ENCODE assay signal across 1 cellular context in the genomic region with DNA sequence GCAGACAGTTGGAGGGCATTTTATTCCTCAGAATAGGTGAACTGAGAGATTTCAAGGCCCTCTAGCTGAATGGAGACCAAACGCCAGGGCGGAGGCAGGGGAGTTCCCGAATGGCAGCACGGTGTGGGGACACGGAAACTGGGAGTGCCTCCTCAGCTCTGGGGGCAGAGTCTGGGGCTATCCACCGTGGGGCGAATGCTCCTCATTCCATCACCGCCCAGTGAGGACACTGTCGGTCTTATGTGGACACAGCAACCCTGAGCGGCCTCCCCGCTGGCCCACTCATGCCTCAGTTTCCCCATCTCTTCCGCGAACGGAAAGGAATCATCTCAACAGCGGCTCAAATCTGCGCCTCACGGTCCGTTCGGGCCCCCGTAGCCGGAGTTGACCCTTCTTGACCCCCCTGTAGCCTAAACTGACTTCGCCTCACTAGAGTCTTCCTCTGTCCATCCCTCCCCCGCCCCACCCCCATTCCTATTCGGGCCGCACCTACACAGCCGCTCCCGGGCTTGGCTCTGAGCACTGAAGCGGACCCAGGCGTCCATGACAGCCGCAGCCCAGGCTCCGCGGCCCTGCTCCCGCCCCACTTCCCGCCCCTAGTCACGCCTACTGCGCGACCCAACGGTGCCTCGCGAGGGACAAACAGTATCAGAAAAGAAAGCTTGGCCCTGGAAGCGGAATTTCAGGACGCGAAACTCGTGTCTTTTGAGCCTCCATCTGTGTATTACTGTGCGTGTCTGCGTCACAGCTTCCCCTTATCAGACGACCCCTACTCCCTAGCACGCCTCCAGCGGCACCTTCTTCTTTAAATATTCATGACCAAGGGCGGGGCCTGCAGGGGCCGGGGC.
A peak's percentile ranks its signal among the peaks of the same experiment; 100 is the strongest.
TF ChIP-seq lines count a peak whose summit lies in the region.

A gene with protein sequence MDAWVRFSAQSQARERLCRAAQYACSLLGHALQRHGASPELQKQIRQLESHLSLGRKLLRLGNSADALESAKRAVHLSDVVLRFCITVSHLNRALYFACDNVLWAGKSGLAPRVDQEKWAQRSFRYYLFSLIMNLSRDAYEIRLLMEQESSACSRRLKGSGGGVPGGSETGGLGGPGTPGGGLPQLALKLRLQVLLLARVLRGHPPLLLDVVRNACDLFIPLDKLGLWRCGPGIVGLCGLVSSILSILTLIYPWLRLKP (minus strand): TSS at position 574 of the 848 bp plus-strand sequence. CDS start 29 bp downstream, at position 545.

TF ChIP-seq in K562, 482 proteins besides CTCF, POLR2A, EP300 and RAD21 (continued from another document):
- TF ChIP-seq, protein P1, sequence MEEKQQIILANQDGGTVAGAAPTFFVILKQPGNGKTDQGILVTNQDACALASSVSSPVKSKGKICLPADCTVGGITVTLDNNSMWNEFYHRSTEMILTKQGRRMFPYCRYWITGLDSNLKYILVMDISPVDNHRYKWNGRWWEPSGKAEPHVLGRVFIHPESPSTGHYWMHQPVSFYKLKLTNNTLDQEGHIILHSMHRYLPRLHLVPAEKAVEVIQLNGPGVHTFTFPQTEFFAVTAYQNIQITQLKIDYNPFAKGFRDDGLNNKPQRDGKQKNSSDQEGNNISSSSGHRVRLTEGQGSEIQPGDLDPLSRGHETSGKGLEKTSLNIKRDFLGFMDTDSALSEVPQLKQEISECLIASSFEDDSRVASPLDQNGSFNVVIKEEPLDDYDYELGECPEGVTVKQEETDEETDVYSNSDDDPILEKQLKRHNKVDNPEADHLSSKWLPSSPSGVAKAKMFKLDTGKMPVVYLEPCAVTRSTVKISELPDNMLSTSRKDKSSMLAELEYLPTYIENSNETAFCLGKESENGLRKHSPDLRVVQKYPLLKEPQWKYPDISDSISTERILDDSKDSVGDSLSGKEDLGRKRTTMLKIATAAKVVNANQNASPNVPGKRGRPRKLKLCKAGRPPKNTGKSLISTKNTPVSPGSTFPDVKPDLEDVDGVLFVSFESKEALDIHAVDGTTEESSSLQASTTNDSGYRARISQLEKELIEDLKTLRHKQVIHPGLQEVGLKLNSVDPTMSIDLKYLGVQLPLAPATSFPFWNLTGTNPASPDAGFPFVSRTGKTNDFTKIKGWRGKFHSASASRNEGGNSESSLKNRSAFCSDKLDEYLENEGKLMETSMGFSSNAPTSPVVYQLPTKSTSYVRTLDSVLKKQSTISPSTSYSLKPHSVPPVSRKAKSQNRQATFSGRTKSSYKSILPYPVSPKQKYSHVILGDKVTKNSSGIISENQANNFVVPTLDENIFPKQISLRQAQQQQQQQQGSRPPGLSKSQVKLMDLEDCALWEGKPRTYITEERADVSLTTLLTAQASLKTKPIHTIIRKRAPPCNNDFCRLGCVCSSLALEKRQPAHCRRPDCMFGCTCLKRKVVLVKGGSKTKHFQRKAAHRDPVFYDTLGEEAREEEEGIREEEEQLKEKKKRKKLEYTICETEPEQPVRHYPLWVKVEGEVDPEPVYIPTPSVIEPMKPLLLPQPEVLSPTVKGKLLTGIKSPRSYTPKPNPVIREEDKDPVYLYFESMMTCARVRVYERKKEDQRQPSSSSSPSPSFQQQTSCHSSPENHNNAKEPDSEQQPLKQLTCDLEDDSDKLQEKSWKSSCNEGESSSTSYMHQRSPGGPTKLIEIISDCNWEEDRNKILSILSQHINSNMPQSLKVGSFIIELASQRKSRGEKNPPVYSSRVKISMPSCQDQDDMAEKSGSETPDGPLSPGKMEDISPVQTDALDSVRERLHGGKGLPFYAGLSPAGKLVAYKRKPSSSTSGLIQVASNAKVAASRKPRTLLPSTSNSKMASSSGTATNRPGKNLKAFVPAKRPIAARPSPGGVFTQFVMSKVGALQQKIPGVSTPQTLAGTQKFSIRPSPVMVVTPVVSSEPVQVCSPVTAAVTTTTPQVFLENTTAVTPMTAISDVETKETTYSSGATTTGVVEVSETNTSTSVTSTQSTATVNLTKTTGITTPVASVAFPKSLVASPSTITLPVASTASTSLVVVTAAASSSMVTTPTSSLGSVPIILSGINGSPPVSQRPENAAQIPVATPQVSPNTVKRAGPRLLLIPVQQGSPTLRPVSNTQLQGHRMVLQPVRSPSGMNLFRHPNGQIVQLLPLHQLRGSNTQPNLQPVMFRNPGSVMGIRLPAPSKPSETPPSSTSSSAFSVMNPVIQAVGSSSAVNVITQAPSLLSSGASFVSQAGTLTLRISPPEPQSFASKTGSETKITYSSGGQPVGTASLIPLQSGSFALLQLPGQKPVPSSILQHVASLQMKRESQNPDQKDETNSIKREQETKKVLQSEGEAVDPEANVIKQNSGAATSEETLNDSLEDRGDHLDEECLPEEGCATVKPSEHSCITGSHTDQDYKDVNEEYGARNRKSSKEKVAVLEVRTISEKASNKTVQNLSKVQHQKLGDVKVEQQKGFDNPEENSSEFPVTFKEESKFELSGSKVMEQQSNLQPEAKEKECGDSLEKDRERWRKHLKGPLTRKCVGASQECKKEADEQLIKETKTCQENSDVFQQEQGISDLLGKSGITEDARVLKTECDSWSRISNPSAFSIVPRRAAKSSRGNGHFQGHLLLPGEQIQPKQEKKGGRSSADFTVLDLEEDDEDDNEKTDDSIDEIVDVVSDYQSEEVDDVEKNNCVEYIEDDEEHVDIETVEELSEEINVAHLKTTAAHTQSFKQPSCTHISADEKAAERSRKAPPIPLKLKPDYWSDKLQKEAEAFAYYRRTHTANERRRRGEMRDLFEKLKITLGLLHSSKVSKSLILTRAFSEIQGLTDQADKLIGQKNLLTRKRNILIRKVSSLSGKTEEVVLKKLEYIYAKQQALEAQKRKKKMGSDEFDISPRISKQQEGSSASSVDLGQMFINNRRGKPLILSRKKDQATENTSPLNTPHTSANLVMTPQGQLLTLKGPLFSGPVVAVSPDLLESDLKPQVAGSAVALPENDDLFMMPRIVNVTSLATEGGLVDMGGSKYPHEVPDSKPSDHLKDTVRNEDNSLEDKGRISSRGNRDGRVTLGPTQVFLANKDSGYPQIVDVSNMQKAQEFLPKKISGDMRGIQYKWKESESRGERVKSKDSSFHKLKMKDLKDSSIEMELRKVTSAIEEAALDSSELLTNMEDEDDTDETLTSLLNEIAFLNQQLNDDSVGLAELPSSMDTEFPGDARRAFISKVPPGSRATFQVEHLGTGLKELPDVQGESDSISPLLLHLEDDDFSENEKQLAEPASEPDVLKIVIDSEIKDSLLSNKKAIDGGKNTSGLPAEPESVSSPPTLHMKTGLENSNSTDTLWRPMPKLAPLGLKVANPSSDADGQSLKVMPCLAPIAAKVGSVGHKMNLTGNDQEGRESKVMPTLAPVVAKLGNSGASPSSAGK (IDR thresholded peaks at IDR 0.05): no peak
- TF ChIP-seq, protein P2, sequence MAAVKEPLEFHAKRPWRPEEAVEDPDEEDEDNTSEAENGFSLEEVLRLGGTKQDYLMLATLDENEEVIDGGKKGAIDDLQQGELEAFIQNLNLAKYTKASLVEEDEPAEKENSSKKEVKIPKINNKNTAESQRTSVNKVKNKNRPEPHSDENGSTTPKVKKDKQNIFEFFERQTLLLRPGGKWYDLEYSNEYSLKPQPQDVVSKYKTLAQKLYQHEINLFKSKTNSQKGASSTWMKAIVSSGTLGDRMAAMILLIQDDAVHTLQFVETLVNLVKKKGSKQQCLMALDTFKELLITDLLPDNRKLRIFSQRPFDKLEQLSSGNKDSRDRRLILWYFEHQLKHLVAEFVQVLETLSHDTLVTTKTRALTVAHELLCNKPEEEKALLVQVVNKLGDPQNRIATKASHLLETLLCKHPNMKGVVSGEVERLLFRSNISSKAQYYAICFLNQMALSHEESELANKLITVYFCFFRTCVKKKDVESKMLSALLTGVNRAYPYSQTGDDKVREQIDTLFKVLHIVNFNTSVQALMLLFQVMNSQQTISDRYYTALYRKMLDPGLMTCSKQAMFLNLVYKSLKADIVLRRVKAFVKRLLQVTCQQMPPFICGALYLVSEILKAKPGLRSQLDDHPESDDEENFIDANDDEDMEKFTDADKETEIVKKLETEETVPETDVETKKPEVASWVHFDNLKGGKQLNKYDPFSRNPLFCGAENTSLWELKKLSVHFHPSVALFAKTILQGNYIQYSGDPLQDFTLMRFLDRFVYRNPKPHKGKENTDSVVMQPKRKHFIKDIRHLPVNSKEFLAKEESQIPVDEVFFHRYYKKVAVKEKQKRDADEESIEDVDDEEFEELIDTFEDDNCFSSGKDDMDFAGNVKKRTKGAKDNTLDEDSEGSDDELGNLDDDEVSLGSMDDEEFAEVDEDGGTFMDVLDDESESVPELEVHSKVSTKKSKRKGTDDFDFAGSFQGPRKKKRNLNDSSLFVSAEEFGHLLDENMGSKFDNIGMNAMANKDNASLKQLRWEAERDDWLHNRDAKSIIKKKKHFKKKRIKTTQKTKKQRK (IDR thresholded peaks at IDR 0.05; ENCODE audit: borderline replicate concordance, low read depth, low read length): no peak
- peak; percentile 55 for TF ChIP-seq POLR2B (IDR thresholded peaks at IDR 0.05; ENCODE audit: low read depth, partially characterized antibody)
- no peak for TF ChIP-seq GATA2 (CRISPR knock-in tag; IDR thresholded peaks at IDR 0.05)
- no peak for TF ChIP-seq KLF13 (tag; IDR thresholded peaks at IDR 0.05; ENCODE audit: borderline replicate concordance, low read depth)
- peak; percentile 12; the same call in 1 of the 2 replicates for TF ChIP-seq POLR2AphosphoS5 (IDR thresholded peaks at IDR 0.05; ENCODE audit: control insufficient read depth, insufficient read depth, low read depth, low read length)
- TF ChIP-seq GABPA (tag; conservative IDR thresholded peaks at IDR 0.05; ENCODE audit: low read depth): no peak
- no peak for TF ChIP-seq ARID3A (IDR thresholded peaks at IDR 0.05; ENCODE audit: borderline replicate concordance, low read depth, low read length)
- no peak for TF ChIP-seq FIP1L1 (IDR thresholded peaks at IDR 0.05; ENCODE audit: low read depth, low read length, poor library complexity, severe bottlenecking)
- no peak for TF ChIP-seq E2F3 (CRISPR knock-in tag; IDR thresholded peaks at IDR 0.05)
- no peak for TF ChIP-seq POLR2AphosphoS2 (IDR thresholded peaks at IDR 0.05; ENCODE audit: low read length)
- TF ChIP-seq MTF1 (CRISPR knock-in tag; IDR thresholded peaks at IDR 0.05; ENCODE audit: borderline replicate concordance): no peak
- TF ChIP-seq, protein P3, sequence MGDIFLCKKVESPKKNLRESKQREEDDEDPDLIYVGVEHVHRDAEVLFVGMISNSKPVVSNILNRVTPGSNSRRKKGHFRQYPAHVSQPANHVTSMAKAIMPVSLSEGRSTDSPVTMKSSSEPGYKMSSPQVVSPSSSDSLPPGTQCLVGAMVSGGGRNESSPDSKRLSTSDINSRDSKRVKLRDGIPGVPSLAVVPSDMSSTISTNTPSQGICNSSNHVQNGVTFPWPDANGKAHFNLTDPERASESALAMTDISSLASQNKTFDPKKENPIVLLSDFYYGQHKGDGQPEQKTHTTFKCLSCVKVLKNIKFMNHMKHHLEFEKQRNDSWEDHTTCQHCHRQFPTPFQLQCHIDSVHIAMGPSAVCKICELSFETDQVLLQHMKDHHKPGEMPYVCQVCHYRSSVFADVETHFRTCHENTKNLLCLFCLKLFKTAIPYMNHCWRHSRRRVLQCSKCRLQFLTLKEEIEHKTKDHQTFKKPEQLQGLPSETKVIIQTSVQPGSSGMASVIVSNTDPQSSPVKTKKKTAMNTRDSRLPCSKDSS (IDR thresholded peaks at IDR 0.05; ENCODE audit: low read depth, partially characterized antibody): no peak
- no peak for TF ChIP-seq ZNF561 (CRISPR knock-in tag; conservative IDR thresholded peaks at IDR 0.05)
- no peak for TF ChIP-seq ZBED1 (IDR thresholded peaks at IDR 0.05)
- TF ChIP-seq U2AF2 (optimal IDR thresholded peaks at IDR 0.05; ENCODE audit: low read depth, low read length): no peak
- 0 out of 2 replicates have a peak, but pooled peaks have one; percentile 31 for TF ChIP-seq ZNF143 (CRISPR knock-in tag; IDR thresholded peaks at IDR 0.05)
- TF ChIP-seq FOXK1 (CRISPR knock-in tag; IDR thresholded peaks at IDR 0.05; ENCODE audit: borderline replicate concordance): no peak
- peak; percentile 70 for TF ChIP-seq BHLHE40 (IDR thresholded peaks at IDR 0.05; ENCODE audit: low read length)
- TF ChIP-seq MAFK (IDR thresholded peaks at IDR 0.05; ENCODE audit: low read length): no peak
- no peak for TF ChIP-seq TEAD2 (tag; IDR thresholded peaks at IDR 0.05)
- no peak for TF ChIP-seq MXD1 (CRISPR knock-in tag; IDR thresholded peaks at IDR 0.05; ENCODE audit: borderline replicate concordance, poor library complexity, severe bottlenecking)
- TF ChIP-seq ZBTB17 (CRISPR knock-in tag; IDR thresholded peaks at IDR 0.05): no peak
- no peak for TF ChIP-seq RBM39 (optimal IDR thresholded peaks at IDR 0.05; ENCODE audit: low read depth, low read length)
- TF ChIP-seq RBM22 (IDR thresholded peaks at IDR 0.05; ENCODE audit: low read depth, low read length, poor library complexity, severe bottlenecking): no peak
- TF ChIP-seq ZC3H8 (IDR thresholded peaks at IDR 0.05): no peak
